ENCODE assay signal across 9 cellular contexts in genomic region chr12:121789233-121789781, GRCh38. TPM values are rescaled to one million over a fixed set of nuclear protein-coding genes. Genes with fewer than 3 reads are reported as not detected.
A peak's percentile ranks its signal among the peaks of the same experiment; 100 is the strongest.
DNase-seq lines count a peak whose midpoint lies in the region; ATAC-seq and TF ChIP-seq lines count a peak whose summit lies in the region.
"Had no signal": no experiment of that assay in that cellular context is flagged by ENCODE, and none has a peak within 500 bp of the region (broad histone marks: within the 10 kb centered on the region; RNA-seq: fewer than 3 reads in every experiment).

No MANE protein-coding gene starts in this region.

- peak; percentile 21 for ATAC-seq in T-helper 17 cell
- ATAC-seq in HG03342 (IDR thresholded peaks at IDR 0.05; ENCODE audit: unreplicated experiment) = no peak

- H3K9me3 ChIP-seq in T-helper 17 cell (ENCODE audit: control insufficient read depth, low read length, poor library complexity, severe bottlenecking) (no peaks in the 10 kb centered on the region), right atrium auricular region (no peaks in the 10 kb centered on the region)
- H3K9me3 ChIP-seq: pancreas had no signal

- no peak overlapping the region for H3K4me3 ChIP-seq in right atrium auricular region
- H3K4me3 ChIP-seq: pancreas had no signal

- peaks cover 56% of the 10 kb centered on the region for H3K4me1 Mint-ChIP-seq in T-helper 17 cell

- H3K4me1 ChIP-seq in right atrium auricular region = peaks cover 0 to 42% of the 10 kb centered on the region in 2 donors

- H3K36me3 Mint-ChIP-seq in T-helper 17 cell (ENCODE audit: low read depth) = peaks cover 4% of the 10 kb centered on the region

- no peaks in the 10 kb centered on the region for H3K27me3 Mint-ChIP-seq in T-helper 17 cell

- no peaks in the 10 kb centered on the region for H3K36me3 ChIP-seq in right atrium auricular region
- H3K36me3 ChIP-seq: pancreas had no signal

- peak overlapping the region; percentile 98 for H3K4me3 Mint-ChIP-seq in T-helper 17 cell

- no peaks in the 10 kb centered on the region for H3K27me3 ChIP-seq in right atrium auricular region
- H3K27me3 ChIP-seq: pancreas had no signal

- no peak for TF ChIP-seq CTCF in right atrium auricular region (IDR thresholded peaks at IDR 0.05)

- H3K27ac ChIP-seq in right atrium auricular region = peak overlapping the region; percentile 24 to 58

- peak; percentile 54 to 64 for DNase-seq in stimulated activated CD4-positive, alpha-beta T cell treated with anti-CD3 and anti-CD28 coated beads, Interleukin-2, amount 100 ng/mL, for 24 hours
- no peak for DNase-seq in stimulated activated CD4-positive, alpha-beta T cell treated with anti-CD3 and anti-CD28 coated beads, Interleukin-12 subunit alpha, Interleukin-12 subunit beta, amount 100 ng/mL, for 4 hours
- DNase-seq in T-helper 17 cell (peak in 2 of 3 donors; percentile 43 to 46), right atrium auricular region (ENCODE audit: low spot score) (no peak), NOMO-1 treated with dmso at 0.1 percent for 144 hours (lab: John Stamatoyannopoulos, UW; ENCODE audit: unreplicated experiment) (no peak), NCI-H2029 treated with DMSO at 0.1 percent for 48 hours (lab: John Stamatoyannopoulos, UW) (no peak), cortex of kidney (lab: John Stamatoyannopoulos, UW) (no peak)

- peak overlapping the region; percentile 100 for H3K27ac Mint-ChIP-seq in T-helper 17 cell

RNA-seq across cellular contexts. Expression of gene RHOF, which starts 4.2 kb away (rescaled TPM):
- total RNA-seq in T-helper 17 cell = 100 to 1,000 TPM; 121 to 122 TPM
- total RNA-seq in right atrium auricular region = 10 to 100 TPM in 1 of 2 donors, 1 to 10 TPM in 1; 7.3 to 21.9 TPM

RNA-seq across cellular contexts. Expression of gene SETD1B, which starts 14.5 kb away (rescaled TPM):
- 10 to 100 TPM; 54.5 to 64.1 TPM for total RNA-seq in T-helper 17 cell
- 1 to 10 TPM; 6.0 to 9.3 TPM for total RNA-seq in right atrium auricular region

Comparison
In these comparisons a context has a peak if more than half of its experiments do, and no peak if none do; other contexts are left out.
1. DNase-seq: peak in stimulated activated CD4-positive, alpha-beta T cell treated with anti-CD3 and anti-CD28 coated beads, Interleukin-2, amount 100 ng/mL, for 24 hours (2 of 2) and T-helper 17 cell (2 of 3); none in stimulated activated CD4-positive, alpha-beta T cell treated with anti-CD3 and anti-CD28 coated beads, Interleukin-12 subunit alpha, Interleukin-12 subunit beta, amount 100 ng/mL, for 4 hours (single experiment), right atrium auricular region (single experiment), NOMO-1 treated with dmso at 0.1 percent for 144 hours (single experiment), NCI-H2029 treated with DMSO at 0.1 percent for 48 hours (single experiment) and cortex of kidney (single experiment).
2. RNA of gene RHOF, which starts 4.2 kb away (total RNA-seq): 121 to 122 TPM in T-helper 17 cell; 7.3 to 21.9 TPM in right atrium auricular region; every median in the first group is over 4 times any median in the second.
3. RNA of gene SETD1B, which starts 14.5 kb away (total RNA-seq): 54.5 to 64.1 TPM in T-helper 17 cell; 6.0 to 9.3 TPM in right atrium auricular region; every median in the first group is over 4 times any median in the second.